In genomic region chr19:44212250-44212864, GRCh38 we compare ENCODE assay signal across 8 cellular contexts. TPM values are rescaled to one million over a fixed set of nuclear protein-coding genes. Genes with fewer than 3 reads are reported as not detected.
DNase-seq lines count a peak whose midpoint lies in the region; ATAC-seq and TF ChIP-seq lines count a peak whose summit lies in the region.

Gene ZNF227 (plus strand): TSS chr19:44212532. CDS start chr19:44217793, 5,261 bp downstream.

- peak; percentile 52 to 86 (median 80) for DNase-seq in CD8-positive, alpha-beta T cell
- DNase-seq in HuH-7 (ENCODE audit: low spot score) (peak; percentile 75), OCI-LY7 (ENCODE audit: low spot score) (peak; percentile 78), epithelial cell of esophagus (ENCODE audit: low read depth) (peak; percentile 95), middle frontal gyrus (ENCODE audit: extremely low spot score, low spot score) (peak; percentile 62)
- peak; percentile 82 for DNase-seq in activated T-cell treated with anti-CD3 and anti-CD28 coated beads, Interleukin-2, amount 50 U/mL, for 1 hour
- peak; percentile 59 to 63 for DNase-seq in stimulated activated CD8-positive, alpha-beta memory T cell treated with anti-CD3 and anti-CD28 coated beads, Interleukin-2, amount 100 ng/mL, for 1 hour (ENCODE audit: low read depth in 2 of 2)

- no peaks in the 10 kb centered on the region for H3K27me3 ChIP-seq in CD8-positive, alpha-beta T cell (ENCODE audit: insufficient read depth, low read length)

- H3K27ac ChIP-seq in CD8-positive, alpha-beta T cell (ENCODE audit: low read depth, low read length), result peak within 1 kb of the TSS; percentile 75
- peak within 1 kb of the TSS; percentile 13 for H3K27ac ChIP-seq in OCI-LY7 (ENCODE audit: low read depth, low read length, poor library complexity, severe bottlenecking)

- no peaks in the 10 kb centered on the region for H3K27me3 Mint-ChIP-seq in CD8-positive, alpha-beta T cell (ENCODE audit: low read depth)

- H3K4me3 ChIP-seq in CD8-positive, alpha-beta T cell (ENCODE audit: low read depth, low read length), result peak within 1 kb of the TSS; percentile 94
- H3K4me3 ChIP-seq in OCI-LY7 (ENCODE audit: low read depth, low read length, poor library complexity, severe bottlenecking) (peak within 1 kb of the TSS; percentile 82), epithelial cell of esophagus (ENCODE audit: low read length) (peak within 1 kb of the TSS; percentile 63)

- H3K9me3 Mint-ChIP-seq in CD8-positive, alpha-beta T cell, result peaks cover 3% of the 10 kb centered on the region

- CTCF ChIA-PET in CD8-positive, alpha-beta T cell (lab: Charles Lee), result interaction anchor here (0.6 to 1.1 kb wide), 2 partner anchors 92 to 419 kb away, joined by 3 read pairs; no protein-coding TSS in a partner anchor
- CTCF ChIA-PET in OCI-LY7 (lab: Charles Lee; ENCODE audit: unreplicated experiment), result interaction anchor here (0.7 kb wide), 1 partner anchor 47 kb away, joined by 3 read pairs; the partner anchor contains the start of gene ZNF226

- intact Hi-C loops in CD8-positive, alpha-beta T cell (cut with DNase I, micrococcal nuclease), result loop anchor here (1.0 to 5.0 kb wide), 16 partner anchors 47 to 585 kb away; partner anchors contain the start of genes ZNF225 (in 2 of the 2), ZNF226 (in 2 of the 2), ZNF230 (in 2 of the 2) and ZNF45 (in 2 of the 2)
- intact Hi-C loops in OCI-LY7 (cut with micrococcal nuclease; ENCODE audit: unreplicated experiment), result loop anchor here (2.0 to 10.0 kb wide), 2 partner anchors 100 to 118 kb away; partner anchors contain the start of genes ZNF224 and ZNF225

- POLR2A ChIA-PET in CD8-positive, alpha-beta T cell (lab: Charles Lee), result interaction anchor here (0.6 to 2.1 kb wide), 7 partner anchors 13 to 277 kb away, joined by 3 to 13 read pairs (median 4); partner anchors contain the start of genes ZNF226, ZNF235 and ZNF45
- POLR2A ChIA-PET in OCI-LY7 (lab: Charles Lee), result interaction anchor here (0.6 to 1.0 kb wide), 6 partner anchors 14 to 710 kb away, joined by 3 to 7 read pairs (median 3); partner anchors contain the start of gene ZNF226

- BruUV-seq in OCI-LY7 (replicated peaks; lab: Mats Ljungman, UMichigan), result no TSS peak

- H2AFZ ChIP-seq in OCI-LY7 (ENCODE audit: low read length), result peak within 1 kb of the TSS; percentile 96

- no peak for TF ChIP-seq CTCF in CD8-positive, alpha-beta T cell (IDR thresholded peaks at IDR 0.05)
- TF ChIP-seq CTCF in OCI-LY7 (conservative IDR thresholded peaks at IDR 0.05; ENCODE audit: low read length) (no peak), epithelial cell of esophagus (IDR thresholded peaks at IDR 0.05; ENCODE audit: insufficient read depth, low read depth, low read length, missing control alignments) (no peak)

- peak within 1 kb of the TSS; percentile 75 for H3K4me2 ChIP-seq in OCI-LY7 (ENCODE audit: low read length)

- H4K20me1 ChIP-seq in OCI-LY7 (ENCODE audit: insufficient read depth, low read length), result no peaks in the 10 kb centered on the region

- H3K4me1 ChIP-seq in CD8-positive, alpha-beta T cell (ENCODE audit: insufficient read depth, low read length), result peaks cover 18% of the 10 kb centered on the region
- H3K4me1 ChIP-seq in OCI-LY7 (ENCODE audit: insufficient read depth, low read length, poor library complexity, severe bottlenecking), result peaks cover 17% of the 10 kb centered on the region

- no peaks in the 10 kb centered on the region for H3K9me3 ChIP-seq in CD8-positive, alpha-beta T cell (ENCODE audit: low read length)
- H3K9me3 ChIP-seq in OCI-LY7 (ENCODE audit: low read length), result peaks cover 10% of the 10 kb centered on the region; the same call in 1 of the 2 replicates

- peaks cover 46% of the 10 kb centered on the region for H3K36me3 Mint-ChIP-seq in CD8-positive, alpha-beta T cell

- ATAC-seq in CD8-positive, alpha-beta T cell, result peak; percentile 96
- ATAC-seq in GM19455 (IDR thresholded peaks at IDR 0.05; ENCODE audit: unreplicated experiment), result peak; percentile 81

- H3K9me2 ChIP-seq in OCI-LY7 (ENCODE audit: insufficient read depth, low read length), result no peaks in the 10 kb centered on the region

- peak within 1 kb of the TSS; percentile 95 for H3K27ac Mint-ChIP-seq in CD8-positive, alpha-beta T cell

- H3K4me3 Mint-ChIP-seq in CD8-positive, alpha-beta T cell, result peak within 1 kb of the TSS; percentile 95

- peaks cover 32% of the 10 kb centered on the region for H3K4me1 Mint-ChIP-seq in CD8-positive, alpha-beta T cell (ENCODE audit: low read depth)

- H3K36me3 ChIP-seq in CD8-positive, alpha-beta T cell (ENCODE audit: insufficient read depth, low read length), result peaks cover 7% of the 10 kb centered on the region
- H3K36me3 ChIP-seq in OCI-LY7 (ENCODE audit: insufficient read depth, low read length), result peaks cover 31% of the 10 kb centered on the region

- peaks cover 20% of the 10 kb centered on the region for H3K79me2 ChIP-seq in OCI-LY7 (ENCODE audit: insufficient read depth, low read depth, low read length)

RNA-seq across cellular contexts. Expression of gene ZNF227, which starts in this region (rescaled TPM):
- total RNA-seq in CD8-positive, alpha-beta T cell, result 10 to 100 TPM; 22.6 to 23.0 TPM
- total RNA-seq in OCI-LY7 (2014; rRNA removed; shearing (Covaris generic)), result 16.8 and 20.1 TPM in 2 replicates
- total RNA-seq in OCI-LY7 (2022), result 18.5 and 21.2 TPM in 2 replicates

Comparison
In these comparisons a context has a peak if more than half of its experiments do, and no peak if none do; other contexts are left out.
1. Peak in every context shown above with its lines: DNase-seq, ATAC-seq, H3K4me3 ChIP-seq and H3K27ac ChIP-seq.